ENCODE assay signal across 1 cellular context in the genomic region with DNA sequence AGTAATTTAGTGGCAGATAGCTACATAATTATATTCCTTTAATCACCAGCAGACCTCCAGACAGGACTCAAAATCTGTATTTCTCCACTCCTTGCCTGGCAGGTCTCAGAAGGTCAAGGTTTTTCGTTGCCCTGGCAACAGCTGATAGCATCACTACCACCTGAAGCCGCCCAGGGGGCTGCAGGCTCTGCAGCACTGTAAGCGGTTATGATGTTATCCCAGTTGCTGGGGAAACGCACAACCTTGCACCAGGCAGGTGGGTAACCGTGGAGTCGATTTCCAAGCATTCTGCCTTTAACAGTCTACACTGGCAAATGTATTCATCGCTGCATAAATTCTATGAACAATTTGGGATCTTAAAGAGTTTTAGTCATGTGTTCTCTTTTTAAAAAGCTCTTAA.
TF ChIP-seq lines count a peak whose summit lies in the region.

No MANE protein-coding gene starts in this region.

TF ChIP-seq in GM23338, 12 proteins besides CTCF, POLR2A, EP300 and RAD21 (continued from another document):
- TF ChIP-seq ZNF114 (CRISPR knock-in tag; IDR thresholded peaks at IDR 0.05) (no peak), JUNB (IDR thresholded peaks at IDR 0.05; ENCODE audit: unreplicated experiment) (no peak), ZNF331 (CRISPR knock-in tag; IDR thresholded peaks at IDR 0.05; ENCODE audit: low read depth) (no peak)
- TF ChIP-seq, protein P1, sequence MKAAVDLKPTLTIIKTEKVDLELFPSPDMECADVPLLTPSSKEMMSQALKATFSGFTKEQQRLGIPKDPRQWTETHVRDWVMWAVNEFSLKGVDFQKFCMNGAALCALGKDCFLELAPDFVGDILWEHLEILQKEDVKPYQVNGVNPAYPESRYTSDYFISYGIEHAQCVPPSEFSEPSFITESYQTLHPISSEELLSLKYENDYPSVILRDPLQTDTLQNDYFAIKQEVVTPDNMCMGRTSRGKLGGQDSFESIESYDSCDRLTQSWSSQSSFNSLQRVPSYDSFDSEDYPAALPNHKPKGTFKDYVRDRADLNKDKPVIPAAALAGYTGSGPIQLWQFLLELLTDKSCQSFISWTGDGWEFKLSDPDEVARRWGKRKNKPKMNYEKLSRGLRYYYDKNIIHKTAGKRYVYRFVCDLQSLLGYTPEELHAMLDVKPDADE (IDR thresholded peaks at IDR 0.05) = no peak
